In genomic region chr3:3342141-3342540, GRCh38 we compare ENCODE assay signal across 33 cellular contexts.
"Had no signal": no experiment of that assay in that cellular context is flagged by ENCODE, and none has a peak within 500 bp of the region (broad histone marks: within the 10 kb centered on the region; RNA-seq: fewer than 3 reads in every experiment).

No MANE protein-coding gene starts in this region.

- H3K27ac ChIP-seq: adrenal gland, ascending aorta, body of pancreas, brain microvascular endothelial cell, breast epithelium, cardiac muscle cell had no signal

- FAIRE-seq: astrocyte, bronchial epithelial cell had no signal

- H3K4me3 ChIP-seq: adrenal gland, ascending aorta, body of pancreas, breast epithelium, cardiac muscle cell had no signal

- ATAC-seq: activated naive CD4-positive, alpha-beta T cell treated with anti-CD3 and anti-CD28 coated beads, Interleukin-2, amount 50 U/mL, for 72 hours; activated naive CD8-positive, alpha-beta T cell treated with anti-CD3 and anti-CD28 coated beads, Interleukin-2, amount 50 U/mL, for 24 hours; activated T-cell treated with anti-CD3 and anti-CD28 coated beads, Interleukin-2, amount 50 U/mL, for 4 hours; activated T-cell treated with anti-CD3 and anti-CD28 coated beads, Interleukin-2, amount 50 U/mL, for 72 hours; activated T-helper 17 cell treated with anti-CD3 and anti-CD28 coated beads, Interleukin-2, amount 50 U/mL, for 72 hours; body of pancreas had no signal

- H3K27me3 ChIP-seq: adrenal gland, ascending aorta, body of pancreas, brain microvascular endothelial cell, breast epithelium had no signal

- H3K4me1 ChIP-seq: adrenal gland, ascending aorta, body of pancreas, breast epithelium had no signal

- H3K36me3 ChIP-seq: adrenal gland, ascending aorta, brain microvascular endothelial cell, breast epithelium, cardiac muscle cell had no signal

- H3K9me3 ChIP-seq: adrenal gland, ascending aorta, body of pancreas, breast epithelium had no signal

- DNase-seq: activated effector memory CD4-positive, alpha-beta T cell treated with anti-CD3 and anti-CD28 coated beads, Interleukin-2, amount 50 U/mL, for 16 hours; activated effector memory CD4-positive, alpha-beta T cell treated with Interleukin-2 at 50 U/mL for 16 hours; activated gamma-delta T cell; activated naive CD4-positive, alpha-beta T cell; activated naive CD4-positive, alpha-beta T cell treated with anti-CD3 and anti-CD28 coated beads for 36 hours; activated naive CD4-positive, alpha-beta T cell treated with anti-CD3 and anti-CD28 coated beads, Interleukin-2, amount 10 ng/mL, durations not matched to agents 7 days and 5 days; activated naive CD4-positive, alpha-beta T cell treated with anti-CD3 and anti-CD28 coated beads, Interleukin-2, amount 50 U/mL, for 16 hours; activated naive CD4-positive, alpha-beta T cell treated with Interleukin-2 at 50 U/mL for 16 hours; activated naive CD8-positive, alpha-beta T cell treated with anti-CD3 and anti-CD28 coated beads for 36 hours; activated naive CD8-positive, alpha-beta T cell treated with anti-CD3 and anti-CD28 coated beads, Interleukin-2, amount 10 ng/mL, durations not matched to agents 7 days and 5 days; activated naive CD8-positive, alpha-beta T cell treated with anti-CD3 and anti-CD28 coated beads, Interleukin-2, amount 50 U/mL, for 24 hours; activated T-cell treated with anti-CD3 and anti-CD28 coated beads, Interleukin-2, amount 50 U/mL, for 1 hour; activated T-cell treated with anti-CD3 and anti-CD28 coated beads, Interleukin-2, amount 50 U/mL, for 24 hours; activated T-cell treated with anti-CD3 and anti-CD28 coated beads, Interleukin-2, amount 50 U/mL, for 4 hours; activated T-cell treated with anti-CD3 and anti-CD28 coated beads, Interleukin-2, amount 50 U/mL, for 48 hours; activated T-cell treated with anti-CD3 and anti-CD28 coated beads, Interleukin-2, amount 50 U/mL, for 72 hours; adrenal gland; amniotic stem cell; amygdala; anterior cingulate cortex; aorta; body of pancreas; brain microvascular endothelial cell; caudate nucleus; central memory CD4-positive, alpha-beta T cell; cerebellar nuclear complex had no signal
